Comparison of ENCODE assay signal across 28 cellular contexts in genomic region chr2:144210076-144210475, GRCh38.
"Had no signal": no experiment of that assay in that cellular context is flagged by ENCODE, and none has a peak within 500 bp of the region (broad histone marks: within the 10 kb centered on the region; RNA-seq: fewer than 3 reads in every experiment).

No MANE protein-coding gene starts in this region.

- H3K9ac ChIP-seq: neural progenitor cell, parathyroid adenoma had no signal

- FAIRE-seq: urothelium cell line had no signal

- H3K27me3 ChIP-seq: neural progenitor cell, ovary, stomach, thyroid gland, tibial nerve, upper lobe of left lung, vagina had no signal

- H2AFZ ChIP-seq: neural progenitor cell, parathyroid adenoma had no signal

- H3K36me3 ChIP-seq: neural progenitor cell, ovary, thyroid gland, vagina had no signal

- DNase-seq: naive thymus-derived CD4-positive, alpha-beta T cell; natural killer cell; occipital lobe; ovary; posterior cingulate gyrus; psoas muscle; right cardiac atrium; small intestine; stimulated activated CD4-positive, alpha-beta T cell treated with anti-CD3 and anti-CD28 coated beads, Interleukin-15, amount 100 ng/mL, for 24 hours; stimulated activated CD4-positive, alpha-beta T cell treated with anti-CD3 and anti-CD28 coated beads, Interleukin-2, amount 100 ng/mL, for 24 hours; stimulated activated CD4-positive, alpha-beta T cell treated with anti-CD3 and anti-CD28 coated beads, Interleukin-2, amount 100 ng/mL, for 48 hours; stimulated activated CD4-positive, alpha-beta T cell treated with anti-CD3 and anti-CD28 coated beads, Interleukin-4, amount 100 ng/mL, for 24 hours; stimulated activated naive CD4-positive, alpha-beta T cell treated with Interleukin-2 at 50 U/mL for 16 hours; stomach; thyroid gland; trophoblast cell; upper lobe of left lung had no signal

- H3K4me2 ChIP-seq: neural progenitor cell had no signal

- ATAC-seq: naive thymus-derived CD4-positive, alpha-beta T cell; natural killer cell; psoas muscle; right cardiac atrium; sciatic nerve; stimulated activated memory B cell treated with anti-CD40 and anti-IgM and Interleukin-4, amounts not matched to agents 10 μg/mL and 1 μg/mL and 100 μg/mL, for 72 hours had no signal

- H3K27ac ChIP-seq: neural progenitor cell, ovary, parathyroid adenoma, psoas muscle, stomach, thoracic aorta, thyroid gland, tibial nerve, upper lobe of left lung, vagina had no signal

- H3K4me1 ChIP-seq: parathyroid adenoma, psoas muscle, stomach, thyroid gland, tibial nerve, upper lobe of left lung, vagina had no signal

- H3K4me3 Mint-ChIP-seq: naive thymus-derived CD4-positive, alpha-beta T cell; natural killer cell; nephron; neural progenitor cell; stimulated activated memory B cell treated with anti-CD40 and anti-IgM and Interleukin-4, amounts not matched to agents 10 μg/mL and 1 μg/mL and 100 μg/mL, for 72 hours; stimulated activated naive CD8-positive, alpha-beta T cell treated with anti-CD3 and anti-CD28 coated beads, Interleukin-15, Interleukin-2, amounts not matched to agents 100 ng/mL and 50 ng/mL, for 24 hours had no signal

- H3K79me2 ChIP-seq: parathyroid adenoma had no signal

- H3K4me3 ChIP-seq: neural progenitor cell, ovary, psoas muscle, stomach, thoracic aorta, thyroid gland, tibial nerve, upper lobe of left lung, vagina had no signal

- H3K9me3 ChIP-seq: ovary, psoas muscle, stomach, thoracic aorta, thyroid gland, tibial nerve, upper lobe of left lung, vagina had no signal

- H3K9me3 Mint-ChIP-seq: natural killer cell; nephron; neural progenitor cell; stimulated activated memory B cell treated with anti-CD40 and anti-IgM and Interleukin-4, amounts not matched to agents 10 μg/mL and 1 μg/mL and 100 μg/mL, for 72 hours; stimulated activated naive CD8-positive, alpha-beta T cell treated with anti-CD3 and anti-CD28 coated beads, Interleukin-15, Interleukin-2, amounts not matched to agents 100 ng/mL and 50 ng/mL, for 24 hours had no signal

- H3K4me1 Mint-ChIP-seq: neural progenitor cell had no signal

- H3K27ac Mint-ChIP-seq: naive thymus-derived CD4-positive, alpha-beta T cell; natural killer cell; nephron; neural progenitor cell; progenitor cell of endocrine pancreas; stimulated activated memory B cell treated with anti-CD40 and anti-IgM and Interleukin-4, amounts not matched to agents 10 μg/mL and 1 μg/mL and 100 μg/mL, for 72 hours had no signal
